Comparison of ENCODE assay signal across 21 cellular contexts in the genomic region with DNA sequence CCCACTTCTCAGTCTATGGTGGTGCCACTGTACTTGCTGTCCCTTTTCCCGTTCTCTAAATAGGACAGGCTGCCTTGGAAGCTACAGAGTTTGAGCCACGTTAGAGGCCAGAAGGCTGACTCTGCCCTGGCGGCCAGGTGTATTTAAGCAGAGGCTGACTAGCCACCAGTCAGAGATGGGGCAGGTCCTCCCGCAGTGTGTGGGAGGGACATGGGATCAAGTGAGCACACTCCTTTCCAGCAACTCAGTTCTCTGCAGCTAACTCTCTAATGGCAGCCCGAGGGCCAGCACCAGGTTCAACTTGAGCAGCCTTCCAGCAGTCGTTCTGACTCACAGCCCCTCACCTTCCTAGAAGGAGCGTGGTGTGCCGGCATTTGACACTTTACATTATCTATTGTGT. TPM values are rescaled to one million over a fixed set of nuclear protein-coding genes. Genes with fewer than 3 reads are reported as not detected.
DNase-seq lines count a peak whose midpoint lies in the region; TF ChIP-seq lines count a peak whose summit lies in the region.
"Had no signal": no experiment of that assay in that cellular context is flagged by ENCODE, and none has a peak within 500 bp of the region (broad histone marks: within the 10 kb centered on the region; RNA-seq: fewer than 3 reads in every experiment).

No MANE protein-coding gene starts in this region.

- no peak overlapping the region for H2BK12ac ChIP-seq in neuronal stem cell (ENCODE audit: low read length)

- H3K14ac ChIP-seq in neuronal stem cell (ENCODE audit: low read length): no peak overlapping the region

- H3K27ac ChIP-seq in coronary artery: no peak overlapping the region
- H3K27ac ChIP-seq in neuronal stem cell (replicated peaks; ENCODE audit: low read length): no peak overlapping the region
- H3K27ac ChIP-seq: 22Rv1; BLaER1 treated with 17β-estradiol and CSF1 and Interleukin-3, amounts not matched to agents 10 nM and 100 nM; GM23248 had no signal

- H3K9ac ChIP-seq in neuronal stem cell (ENCODE audit: low read depth, low read length, poor library complexity): no peak overlapping the region
- H3K9ac ChIP-seq: BLaER1 treated with 17β-estradiol and CSF1 and Interleukin-3, amounts not matched to agents 10 nM and 100 nM; GM23248 had no signal

- H3K79me1 ChIP-seq in neuronal stem cell (ENCODE audit: low read depth, low read length): no peaks in the 10 kb centered on the region

- WGBS in neuronal stem cell (ENCODE audit: extremely low coverage in 2 of 2, insufficient read length in 2 of 2, insufficient replicate concordance in 1 of 2), 2 donors: no CpG with 5 or more reads among the region's 8 CpGs

- H3K9me3 ChIP-seq in neuronal stem cell (replicated peaks in 1 of 2; ENCODE audit: control insufficient read depth in 2 of 2, insufficient read depth in 1 of 2, low read depth in 1 of 2, low read length in 2 of 2): no peaks in the 10 kb centered on the region
- H3K9me3 ChIP-seq: BE2C had no signal

- H3K4me3 ChIP-seq in coronary artery (no peak overlapping the region), neuronal stem cell (ENCODE audit: low read length in 2 of 2) (no peak overlapping the region)
- H3K4me3 ChIP-seq: BLaER1 treated with 17β-estradiol and CSF1 and Interleukin-3, amounts not matched to agents 10 nM and 100 nM; GM12878; GM23248 had no signal

- no peak overlapping the region for H2BK120ac ChIP-seq in neuronal stem cell (ENCODE audit: low read depth, low read length)

- H3K4ac ChIP-seq in neuronal stem cell (ENCODE audit: low read length): no peak overlapping the region

- peak overlapping the region; percentile 58 for H3K18ac ChIP-seq in neuronal stem cell (ENCODE audit: low read length)

- no peak overlapping the region for H4K8ac ChIP-seq in neuronal stem cell (ENCODE audit: low read depth, low read length)

- H3K36me3 ChIP-seq in neuronal stem cell (replicated peaks in 1 of 2; ENCODE audit: control insufficient read depth in 2 of 2, insufficient read depth in 2 of 2, low read length in 2 of 2): no peaks in the 10 kb centered on the region
- H3K36me3 ChIP-seq: BE2C; BLaER1 treated with 17β-estradiol and CSF1 and Interleukin-3, amounts not matched to agents 10 nM and 100 nM had no signal

- no peak overlapping the region for H2AK5ac ChIP-seq in neuronal stem cell (ENCODE audit: low read depth, low read length)

- no peak overlapping the region for H2BK5ac ChIP-seq in neuronal stem cell (ENCODE audit: low read length)

- no peak overlapping the region for H2BK15ac ChIP-seq in neuronal stem cell (ENCODE audit: low read length)

- no peak overlapping the region for H3K23ac ChIP-seq in neuronal stem cell (ENCODE audit: low read depth, low read length, poor library complexity)

- peak; percentile 10 for DNase-seq in NCI-H510A treated with DMSO at 0.1 percent for 48 hours (lab: John Stamatoyannopoulos, UW)
- DNase-seq in NCI-H510A (lab: John Stamatoyannopoulos, UW): no peak
- peak; percentile 54 for DNase-seq in coronary artery (ENCODE audit: low spot score)
- DNase-seq in neuronal stem cell (ENCODE audit: low spot score): no peak
- DNase-seq in kidney tubule cell (ENCODE audit: low spot score): no peak
- no peak for DNase-seq in HK-2 (ENCODE audit: unreplicated experiment)
- DNase-seq: AML-193; BE2C; CD4-positive, alpha-beta T cell; CD8-positive, alpha-beta memory T cell; DMS 273 treated with DMSO at 0.1 percent for 48 hours; DMS79; EL; GDM1; GM23248; H7; HCEC 1CT had no signal

- H3K4me2 ChIP-seq in neuronal stem cell (ENCODE audit: insufficient read depth, low read length, poor library complexity, severe bottlenecking): no peak overlapping the region
- H3K4me2 ChIP-seq: BLaER1 treated with 17β-estradiol and CSF1 and Interleukin-3, amounts not matched to agents 10 nM and 100 nM had no signal

- no peaks in the 10 kb centered on the region for H3K27me3 ChIP-seq in neuronal stem cell (ENCODE audit: control insufficient read depth in 3 of 3, insufficient read depth in 3 of 3, low read depth in 1 of 3, low read length in 3 of 3)
- H3K27me3 ChIP-seq: BE2C; BLaER1 treated with 17β-estradiol and CSF1 and Interleukin-3, amounts not matched to agents 10 nM and 100 nM had no signal

- no peak overlapping the region for H2AFZ ChIP-seq in neuronal stem cell (ENCODE audit: low read length)
- H2AFZ ChIP-seq: GM23248 had no signal

- no peak for TF ChIP-seq CTCF in coronary artery (IDR thresholded peaks at IDR 0.05)

- H4K91ac ChIP-seq in neuronal stem cell (ENCODE audit: low read depth, low read length, poor library complexity): no peak overlapping the region

- peaks cover 5 to 7% of the 10 kb centered on the region in 2 donors for H3K4me1 ChIP-seq in neuronal stem cell (ENCODE audit: control insufficient read depth in 2 of 2, insufficient read depth in 1 of 2, low read depth in 1 of 2, low read length in 2 of 2)
- H3K4me1 ChIP-seq: BE2C had no signal

RNA-seq across cellular contexts. Expression of a gene that starts 46.9 kb away (rescaled TPM):
- polyA plus RNA-seq in neuronal stem cell (2013, experiment 1 of 2): 0.64 TPM
- polyA plus RNA-seq in neuronal stem cell (2013, experiment 2 of 2): 0.76 TPM
- polyA plus RNA-seq: AG04450; CD8-positive, alpha-beta memory T cell; GM12878 had no signal

Comparison
In these comparisons a context has a peak if more than half of its experiments do, and no peak if none do; other contexts are left out.
1. DNase-seq: peak in NCI-H510A treated with DMSO at 0.1 percent for 48 hours (single experiment) and coronary artery (single experiment); none in NCI-H510A (single experiment), neuronal stem cell (single experiment), kidney tubule cell (single experiment) and HK-2 (single experiment).